ENCODE assay signal across 8 cellular contexts in genomic region chr15:77870195-77871065, GRCh38.
DNase-seq lines count a peak whose midpoint lies in the region; ATAC-seq and TF ChIP-seq lines count a peak whose summit lies in the region.

No MANE protein-coding gene starts in this region.

- CTCF ChIA-PET in CD4-positive, alpha-beta T cell (lab: Charles Lee), result no interaction called here

- no peaks in the 10 kb centered on the region for H3K36me3 ChIP-seq in neural progenitor cell
- no peaks in the 10 kb centered on the region for H3K36me3 ChIP-seq in vagina

- H3K9ac ChIP-seq in neural progenitor cell, result no peak overlapping the region

- TF ChIP-seq CTCF in CD4-positive, alpha-beta T cell (IDR thresholded peaks at IDR 0.05), result peak; percentile 35
- TF ChIP-seq CTCF in fibroblast of the aortic adventitia (IDR thresholded peaks at IDR 0.05; ENCODE audit: insufficient read depth, low read length), result peak; percentile 91
- TF ChIP-seq CTCF in neural progenitor cell (IDR thresholded peaks at IDR 0.05), result peak; percentile 67
- peak; percentile 31 to 71 (median 43) for TF ChIP-seq CTCF in vagina (IDR thresholded peaks at IDR 0.05)

- no peak overlapping the region for H3K4me2 ChIP-seq in neural progenitor cell

- POLR2A ChIA-PET in CD4-positive, alpha-beta T cell (lab: Charles Lee), result no interaction called here

- intact Hi-C loops in CD4-positive, alpha-beta T cell (cut with DNase I, micrococcal nuclease), result loop anchor here in 1 of 2 experiments (10.0 kb wide), 1 partner anchor 236 kb away; the partner anchor contains the start of gene LINGO1
- intact Hi-C loops in vagina (cut with DNase I), result no loop called here

- H4K20me1 ChIP-seq in neural progenitor cell (ENCODE audit: low read depth), result no peaks in the 10 kb centered on the region

- no peak overlapping the region for H3K27ac ChIP-seq in CD4-positive, alpha-beta T cell (ENCODE audit: low read depth, low read length)
- H3K27ac ChIP-seq in neural progenitor cell, result no peak overlapping the region
- H3K27ac ChIP-seq in vagina, result no peak overlapping the region

- H3K4me1 Mint-ChIP-seq in CD4-positive, alpha-beta T cell (ENCODE audit: low read depth), result no peaks in the 10 kb centered on the region
- H3K4me1 Mint-ChIP-seq in neural progenitor cell, result peaks cover 9% of the 10 kb centered on the region

- H3K27ac Mint-ChIP-seq in CD4-positive, alpha-beta T cell, result no peak overlapping the region
- H3K27ac Mint-ChIP-seq in neural progenitor cell, result no peak overlapping the region

- no peak overlapping the region for H2AFZ ChIP-seq in neural progenitor cell (replicated peaks)

- no peaks in the 10 kb centered on the region for H3K9me3 ChIP-seq in CD4-positive, alpha-beta T cell (ENCODE audit: control insufficient read depth, low read length)
- H3K9me3 ChIP-seq in neural progenitor cell (ENCODE audit: low read depth) (no peaks in the 10 kb centered on the region), vagina (no peaks in the 10 kb centered on the region)

- TF ChIP-seq POLR2A in vagina (IDR thresholded peaks at IDR 0.05), result no peak

- H3F3A ChIP-seq in neural progenitor cell (ENCODE audit: low read depth), result no peaks in the 10 kb centered on the region

- H3K27me3 Mint-ChIP-seq in CD4-positive, alpha-beta T cell, result no peaks in the 10 kb centered on the region
- peaks cover 2% of the 10 kb centered on the region for H3K27me3 Mint-ChIP-seq in neural progenitor cell (ENCODE audit: insufficient read depth, low read depth)

- no peak for ATAC-seq in CD4-positive, alpha-beta T cell (ENCODE audit: poor library complexity)
- ATAC-seq in GM21737 (IDR thresholded peaks at IDR 0.05; ENCODE audit: unreplicated experiment) (peak; percentile 52), GM19467 (IDR thresholded peaks at IDR 0.05; ENCODE audit: unreplicated experiment) (no peak)

- H3K4me3 Mint-ChIP-seq in CD4-positive, alpha-beta T cell, result no peak overlapping the region
- no peak overlapping the region for H3K4me3 Mint-ChIP-seq in neural progenitor cell

- H3K4me3 ChIP-seq in fibroblast of the aortic adventitia (ENCODE audit: low read depth, low read length) (no peak overlapping the region), neural progenitor cell (no peak overlapping the region), vagina (no peak overlapping the region)

- no peaks in the 10 kb centered on the region for H3K27me3 ChIP-seq in CD4-positive, alpha-beta T cell (ENCODE audit: control insufficient read depth, insufficient read depth, low read length)
- peaks cover 6% of the 10 kb centered on the region for H3K27me3 ChIP-seq in neural progenitor cell
- no peaks in the 10 kb centered on the region for H3K27me3 ChIP-seq in vagina

- no peaks in the 10 kb centered on the region for H3K9me3 Mint-ChIP-seq in CD4-positive, alpha-beta T cell
- H3K9me3 Mint-ChIP-seq in neural progenitor cell, result no peaks in the 10 kb centered on the region

- H3K4me1 ChIP-seq in neural progenitor cell, result peaks cover 8% of the 10 kb centered on the region
- no peaks in the 10 kb centered on the region for H3K4me1 ChIP-seq in vagina

- H3K79me2 ChIP-seq in neural progenitor cell (ENCODE audit: low read depth), result no peaks in the 10 kb centered on the region

- H3K36me3 Mint-ChIP-seq in CD4-positive, alpha-beta T cell (ENCODE audit: low read depth), result no peaks in the 10 kb centered on the region
- H3K36me3 Mint-ChIP-seq in neural progenitor cell, result no peaks in the 10 kb centered on the region

- DNase-seq in CD4-positive, alpha-beta T cell, result peak in 7 of 10 experiments; percentile 3 to 39 (median 10)
- peak; percentile 41 for DNase-seq in NCI-H748 (lab: John Stamatoyannopoulos, UW; ENCODE audit: unreplicated experiment)
- peak; percentile 71 for DNase-seq in activated CD8-positive, alpha-beta memory T cell treated with anti-CD3 and anti-CD28 coated beads, Interleukin-2, amount 50 U/mL, for 48 hours
- DNase-seq in fibroblast of the aortic adventitia (ENCODE audit: low read depth), result peak; percentile 65
- peak; percentile 77 for DNase-seq in neural progenitor cell (ENCODE audit: low spot score)
- no peak for DNase-seq in vagina (ENCODE audit: extremely low spot score in 2 of 2)

Comparison
In these comparisons a context has a peak if more than half of its experiments do, and no peak if none do; other contexts are left out.
1. DNase-seq: peak in CD4-positive, alpha-beta T cell (7 of 10), NCI-H748 (single experiment), activated CD8-positive, alpha-beta memory T cell treated with anti-CD3 and anti-CD28 coated beads, Interleukin-2, amount 50 U/mL, for 48 hours (single experiment), fibroblast of the aortic adventitia (single experiment) and neural progenitor cell (single experiment); none in vagina (0 of 2).
2. CTCF ChIP-seq: peak in every context shown above with its lines; median percentile 91 in fibroblast of the aortic adventitia; 67 in neural progenitor cell; 43 in vagina; 35 in CD4-positive, alpha-beta T cell.